Comparison of ENCODE assay signal across 8 cellular contexts in genomic region chr22:30968015-30968923, GRCh38. TPM values are rescaled to one million over a fixed set of nuclear protein-coding genes. Genes with fewer than 3 reads are reported as not detected.
DNase-seq lines count a peak whose midpoint lies in the region; ATAC-seq and TF ChIP-seq lines count a peak whose summit lies in the region.

Gene MORC2 (minus strand): TSS chr22:30968774. CDS start chr22:30967889, 885 bp downstream.

- no peak for TF ChIP-seq CTCF in AG10803 (conservative IDR thresholded peaks at IDR 0.05; ENCODE audit: low read length)

- H3K27ac ChIP-seq in duodenal mucosa (ENCODE audit: low read depth, low read length) (peak within 1 kb of the TSS; percentile 87), temporal lobe (ENCODE audit: low read depth, low read length) (peak within 1 kb of the TSS; percentile 73)

- ATAC-seq in GM18520 (IDR thresholded peaks at IDR 0.05; ENCODE audit: unreplicated experiment) (peak; percentile 13), HG03139 (IDR thresholded peaks at IDR 0.05; ENCODE audit: unreplicated experiment) (peak; percentile 16)

- H3K9ac ChIP-seq in duodenal mucosa (ENCODE audit: low read depth in 1 of 2, low read length in 2 of 2) = peak within 1 kb of the TSS; percentile 71 to 77

- H3K9me3 ChIP-seq in duodenal mucosa (ENCODE audit: control insufficient read depth in 1 of 2, low read length in 2 of 2) = peaks cover 10 to 18% of the 10 kb centered on the region in 2 donors

- H3K36me3 ChIP-seq in duodenal mucosa (ENCODE audit: control insufficient read depth in 1 of 2, insufficient read depth in 2 of 2, low read length in 2 of 2) = peaks cover 20 to 24% of the 10 kb centered on the region in 2 donors

- no peaks in the 10 kb centered on the region for H3K27me3 ChIP-seq in duodenal mucosa (ENCODE audit: control insufficient read depth in 1 of 2, insufficient read depth in 2 of 2, low read length in 2 of 2)

- H3K4me1 ChIP-seq in duodenal mucosa (ENCODE audit: control insufficient read depth in 1 of 2, insufficient read depth in 2 of 2, low read length in 2 of 2) = peaks cover 24 to 34% of the 10 kb centered on the region in 2 donors

- H3K4me3 ChIP-seq in AG10803 (ENCODE audit: low read length) = peak within 1 kb of the TSS; percentile 65
- H3K4me3 ChIP-seq in duodenal mucosa (ENCODE audit: low read depth in 1 of 2, low read length in 2 of 2) = peak within 1 kb of the TSS; percentile 83 to 89

- DNase-seq in AG10803 (ENCODE audit: low read depth) = no peak
- DNase-seq in lung microvascular endothelial cell (ENCODE audit: low read depth in 2 of 2) = peak; percentile 74 to 82
- no peak for DNase-seq in globus pallidus (ENCODE audit: low spot score)

TF ChIP-seq in PFSK-1, 5 proteins besides CTCF, POLR2A, EP300 and RAD21:
- peak; percentile 21; the same call in 1 of the 2 replicates for TF ChIP-seq SIN3A (IDR thresholded peaks at IDR 0.05; ENCODE audit: borderline replicate concordance, insufficient read depth, low read length)
- TF ChIP-seq FOXP2 (optimal IDR thresholded peaks at IDR 0.05; ENCODE audit: borderline replicate concordance, extremely low read depth, extremely low read length, insufficient read depth) = peak; percentile 54
- no peak for TF ChIP-seq TAF1 (IDR thresholded peaks at IDR 0.05; ENCODE audit: borderline replicate concordance, insufficient read depth, low read length)
- TF ChIP-seq REST (IDR thresholded peaks at IDR 0.05; ENCODE audit: insufficient read depth in 1 of 2, low read depth in 2 of 2, low read length in 2 of 2) = no peak

RNA-seq across cellular contexts. Expression of gene MORC2, which starts in this region (rescaled TPM):
- 38.7 TPM for polyA plus RNA-seq in PFSK-1 (2012; ENCODE audit: insufficient read length, low read depth)
- total RNA-seq in lung microvascular endothelial cell (8.3 and 14.9 TPM in 2 replicates), temporal lobe (25.3 TPM)

Comparison
In these comparisons a context has a peak if more than half of its experiments do, and no peak if none do; other contexts are left out.
1. DNase-seq: peak in lung microvascular endothelial cell (2 of 2); none in AG10803 (single experiment) and globus pallidus (single experiment).